Comparison of ENCODE assay signal across 27 cellular contexts in genomic region chr2:20187331-20187730, GRCh38. TPM values are rescaled to one million over a fixed set of nuclear protein-coding genes. Genes with fewer than 3 reads are reported as not detected.
A peak's percentile ranks its signal among the peaks of the same experiment; 100 is the strongest.
DNase-seq lines count a peak whose midpoint lies in the region; ATAC-seq and TF ChIP-seq lines count a peak whose summit lies in the region.
"Had no signal": no experiment of that assay in that cellular context is flagged by ENCODE, and none has a peak within 500 bp of the region (broad histone marks: within the 10 kb centered on the region; RNA-seq: fewer than 3 reads in every experiment).

No MANE protein-coding gene starts in this region.

- BruUV-seq in HCT116 (replicated peaks; lab: Mats Ljungman, UMichigan) (no TSS peak), PC-9 (replicated peaks; lab: Mats Ljungman, UMichigan) (no TSS peak)

- peaks cover 3 to 31% of the 10 kb centered on the region in 2 experiments; a peak in 3 of 4 replicates for H3K4me1 ChIP-seq in HCT116 (ENCODE audit: control insufficient read depth in 1 of 2, insufficient read depth in 2 of 2, low read length in 2 of 2)
- H3K4me1 ChIP-seq in PC-9 (replicated peaks; ENCODE audit: insufficient read depth): peaks cover 57% of the 10 kb centered on the region
- peaks cover 58% of the 10 kb centered on the region for H3K4me1 ChIP-seq in lower lobe of right lung

- H4K20me1 ChIP-seq in HCT116 (ENCODE audit: insufficient read depth) (no peaks in the 10 kb centered on the region), PC-9 (ENCODE audit: insufficient read depth) (no peaks in the 10 kb centered on the region)

- in situ Hi-C loops in GM13977 (cut with MboI; ENCODE audit: low pct_unique_long_range_greater_than_20kb, low sequenced_read_pairs, unreplicated experiment): no loop called here

- H3K27me3 ChIP-seq in HCT116 (ENCODE audit: insufficient read depth, low read length): no peaks in the 10 kb centered on the region
- no peaks in the 10 kb centered on the region for H3K27me3 ChIP-seq in PC-9 (ENCODE audit: insufficient read depth, low read depth)
- no peaks in the 10 kb centered on the region for H3K27me3 ChIP-seq in lower lobe of right lung (ENCODE audit: low read depth)
- H3K27me3 ChIP-seq: brain microvascular endothelial cell, heart left ventricle, neural progenitor cell, SJSA1 had no signal

- RAD21 ChIA-PET in HCT116 (lab: Charles Lee; ENCODE audit: low non-redundant PET in 1 of 2, low total read pairs in 2 of 2, uncharacterized antibody in 2 of 2, unreplicated experiment in 2 of 2): no interaction called here

- peaks cover 31% of the 10 kb centered on the region for H3F3A ChIP-seq in PC-9 (ENCODE audit: insufficient read depth, low read depth)

- no peak for TF ChIP-seq POLR2A in HCT116 (IDR thresholded peaks at IDR 0.05; ENCODE audit: borderline replicate concordance, extremely low read depth, insufficient read depth, insufficient read length)

- no peak overlapping the region for H3K27ac ChIP-seq in HCT116 (ENCODE audit: low read depth, low read length)
- H3K27ac ChIP-seq in PC-9: peak overlapping the region; percentile 92; the same call in 1 of the 2 replicates
- H3K27ac ChIP-seq in lower lobe of right lung: peak overlapping the region; percentile 82
- H3K27ac ChIP-seq: 22Rv1, heart left ventricle, neural progenitor cell had no signal

- H3K36me3 ChIP-seq in HCT116 (ENCODE audit: control insufficient read depth in 1 of 2, insufficient read depth in 2 of 2, low read length in 2 of 2) (no peaks in the 10 kb centered on the region), PC-9 (ENCODE audit: low read depth) (no peaks in the 10 kb centered on the region), lower lobe of right lung (no peaks in the 10 kb centered on the region)
- H3K36me3 ChIP-seq: brain microvascular endothelial cell, heart left ventricle, neural progenitor cell, SJSA1 had no signal

- DNase-seq in DMS 273 (lab: John Stamatoyannopoulos, UW; ENCODE audit: unreplicated experiment): peak; percentile 30
- no peak for DNase-seq in DMS 273 treated with DMSO at 0.1 percent for 48 hours (lab: John Stamatoyannopoulos, UW)
- no peak for DNase-seq in HCT116 (ENCODE audit: low read depth, low spot score)
- DNase-seq in PC-9: no peak
- no peak for DNase-seq in lower lobe of right lung
- DNase-seq in A172 (ENCODE audit: low spot score): no peak
- no peak for DNase-seq in cerebellar nuclear complex (lab: John Stamatoyannopoulos, UW)
- DNase-seq in GM13977 (ENCODE audit: low spot score): no peak
- DNase-seq: activated CD4-positive, alpha-beta T cell treated with anti-CD3 and anti-CD28 coated beads for 4 hours; activated naive CD4-positive, alpha-beta T cell treated with Interleukin-2 at 50 U/mL for 16 hours; activated T-cell treated with anti-CD3 and anti-CD28 coated beads, Interleukin-2, amount 50 U/mL, for 4 hours; AML-193; brain microvascular endothelial cell; CD8-positive, alpha-beta memory T cell; DMS53; effector memory CD4-positive, alpha-beta T cell; foreskin fibroblast; GDM1; HFFc6; KG1; NCI-H2029; NCI-H226; T-helper 1 cell had no signal

- TF ChIP-seq CTCF in HCT116 (IDR thresholded peaks at IDR 0.05 in 2 of 3, conservative IDR thresholded peaks at IDR 0.05 in 1 of 3; ENCODE audit: borderline replicate concordance in 1 of 3, insufficient read depth in 1 of 3, low read depth in 2 of 3, low read length in 2 of 3): no peak
- TF ChIP-seq CTCF in PC-9 (conservative IDR thresholded peaks at IDR 0.05): no peak
- TF ChIP-seq CTCF in lower lobe of right lung (IDR thresholded peaks at IDR 0.05): no peak
- TF ChIP-seq CTCF in GM13977 (IDR thresholded peaks at IDR 0.05; ENCODE audit: extremely low read depth, insufficient read depth, missing control alignments): no peak

- POLR2A ChIA-PET in HCT116 (lab: Charles Lee) (no interaction called here), PC-9 (lab: Charles Lee; ENCODE audit: unreplicated experiment) (interaction anchor here (0.6 kb wide), 1 partner anchor 20 kb away, joined by 5 read pairs; no protein-coding TSS in a partner anchor)

- H2AFZ ChIP-seq in HCT116 (ENCODE audit: low read depth, low read length, poor library complexity, severe bottlenecking): no peak overlapping the region
- no peak overlapping the region for H2AFZ ChIP-seq in PC-9

- no peaks in the 10 kb centered on the region for H3K9me3 ChIP-seq in HCT116 (ENCODE audit: control insufficient read depth in 1 of 2, insufficient read depth in 1 of 2, low read depth in 1 of 2, low read length in 2 of 2)
- H3K9me3 ChIP-seq in PC-9 (ENCODE audit: insufficient read depth, low read depth): no peaks in the 10 kb centered on the region
- H3K9me3 ChIP-seq in lower lobe of right lung: no peaks in the 10 kb centered on the region
- H3K9me3 ChIP-seq: heart left ventricle, SJSA1 had no signal

- H3K9me2 ChIP-seq in HCT116 (ENCODE audit: insufficient read depth) (no peaks in the 10 kb centered on the region), PC-9 (ENCODE audit: insufficient read depth) (no peaks in the 10 kb centered on the region)

- TF ChIP-seq RAD21 in HCT116 (IDR thresholded peaks at IDR 0.05; ENCODE audit: low read depth): no peak

- H3K9ac ChIP-seq in HCT116 (ENCODE audit: low read length): no peak overlapping the region
- H3K9ac ChIP-seq: neural progenitor cell had no signal

- H3K4me2 ChIP-seq in HCT116 (ENCODE audit: low read length): no peak overlapping the region
- peak overlapping the region; percentile 82 for H3K4me2 ChIP-seq in PC-9

- intact Hi-C loops in HCT116 (cut with micrococcal nuclease) (no loop called here), PC-9 (cut with micrococcal nuclease; ENCODE audit: unreplicated experiment) (no loop called here), lower lobe of right lung (cut with DNase I) (no loop called here)

- H3K4me3 ChIP-seq in HCT116 (replicated peaks in 1 of 2; ENCODE audit: low read depth in 1 of 2, low read length in 2 of 2) (no peak overlapping the region), PC-9 (no peak overlapping the region), lower lobe of right lung (no peak overlapping the region)
- H3K4me3 ChIP-seq: heart left ventricle, neural progenitor cell, SJSA1 had no signal

- H3K79me2 ChIP-seq in HCT116 (ENCODE audit: insufficient read depth, low read length): no peaks in the 10 kb centered on the region
- no peaks in the 10 kb centered on the region for H3K79me2 ChIP-seq in PC-9 (ENCODE audit: low read depth)

- ATAC-seq in HCT116 (peak; percentile 41; the same call in 1 of the 2 replicates), lower lobe of right lung (no peak)
- ATAC-seq: heart left ventricle had no signal

- CTCF ChIA-PET in HCT116 (lab: Charles Lee) (no interaction called here), PC-9 (lab: Charles Lee) (no interaction called here)

TF ChIP-seq in HCT116, 20 proteins besides CTCF, POLR2A, EP300 and RAD21:
- TF ChIP-seq TCF7L2 (IDR thresholded peaks at IDR 0.05; ENCODE audit: borderline replicate concordance, extremely low read depth, insufficient read depth, insufficient read length) (peak; percentile 59), YY1 (IDR thresholded peaks at IDR 0.05; ENCODE audit: extremely low read depth, insufficient replicate concordance, low read depth, low read length) (no peak)

RNA-seq across cellular contexts. Expression of gene SDC1, which starts 37.6 kb away (rescaled TPM):
- 32.0 TPM for total RNA-seq in HCT116 (2021; ENCODE audit: unreplicated experiment)
- 13.7 and 15.4 TPM in 2 replicates for polyA plus RNA-seq in HCT116 (2012)
- total RNA-seq in PC-9 (2021): 114 and 128 TPM in 2 replicates
- 90.0 TPM for total RNA-seq in lower lobe of right lung
- 241 and 257 TPM in 2 replicates for total RNA-seq in A172 (2014; rRNA removed; shearing (Covaris generic))
- polyA plus RNA-seq: CD8-positive, alpha-beta memory T cell had no signal
